9 cellular contexts compared by ENCODE assay signal in the genomic region with DNA sequence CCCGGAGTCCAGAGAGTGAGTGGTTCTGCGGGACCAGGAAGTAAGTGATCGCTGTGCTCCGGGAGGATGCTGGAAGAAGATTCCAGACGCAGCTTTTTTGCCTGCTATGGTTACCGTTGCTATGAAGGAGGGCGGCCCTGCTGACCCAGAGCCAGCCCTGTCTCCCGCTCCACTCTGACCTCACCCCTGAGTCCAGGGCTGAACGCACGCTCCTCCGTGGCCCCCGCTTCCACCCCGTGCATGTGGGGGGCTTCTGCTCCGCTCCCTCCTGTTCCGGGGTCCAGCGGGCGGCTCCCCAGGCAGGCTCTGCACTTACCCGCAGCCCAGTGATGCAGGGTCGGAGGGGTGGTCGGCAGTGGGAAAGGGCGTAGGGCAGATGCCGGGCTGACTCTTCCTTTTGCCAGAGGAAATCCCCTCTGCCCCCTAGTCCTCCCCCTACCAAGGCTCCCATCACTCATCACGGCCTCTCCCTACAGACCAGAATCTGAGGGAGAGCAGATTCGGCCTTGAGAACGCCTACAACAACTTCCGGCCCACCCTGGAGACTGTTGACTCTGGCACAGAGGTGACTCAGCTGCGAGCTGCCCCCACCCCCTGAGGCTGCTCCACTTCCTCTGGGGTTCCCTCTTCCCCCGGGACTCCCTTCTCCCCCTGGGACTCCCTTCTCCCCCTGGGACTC.
DNase-seq lines count a peak whose midpoint lies in the region; ATAC-seq lines count a peak whose summit lies in the region.
"Had no signal": no experiment of that assay in that cellular context is flagged by ENCODE, and none has a peak within 500 bp of the region (broad histone marks: within the 10 kb centered on the region; RNA-seq: fewer than 3 reads in every experiment).

No MANE protein-coding gene starts in this region.

- H3K9me3 ChIP-seq in HUES6 (ENCODE audit: control insufficient read depth, insufficient read depth, low read depth, low read length): no peaks in the 10 kb centered on the region

- peaks cover 22% of the 10 kb centered on the region for H3K4me1 Mint-ChIP-seq in T-helper 1 cell treated with Interleukin-12 subunit alpha and Interleukin-12 subunit beta and Interleukin-4 antibody, amounts not matched to agents 30 μg/mL and 1 μg/mL, for 36 hours (ENCODE audit: low read depth)

- H3K27ac ChIP-seq in HUES6 (ENCODE audit: low read depth, low read length) (peak overlapping the region; percentile 65), skin epidermis (peak overlapping the region; percentile 21 to 90 (median 70))
- H3K27ac ChIP-seq: VCaP had no signal

- H3K4me1 ChIP-seq in HUES6 (ENCODE audit: control insufficient read depth, insufficient read depth, low read length): peaks cover 24% of the 10 kb centered on the region

- no peaks in the 10 kb centered on the region for H3K27me3 ChIP-seq in HUES6 (ENCODE audit: control insufficient read depth, insufficient read depth, low read length)

- H3K9me3 Mint-ChIP-seq in T-helper 1 cell treated with Interleukin-12 subunit alpha and Interleukin-12 subunit beta and Interleukin-4 antibody, amounts not matched to agents 30 μg/mL and 1 μg/mL, for 36 hours: no peaks in the 10 kb centered on the region

- H3K9ac ChIP-seq in HUES6 (ENCODE audit: low read length): peak overlapping the region; percentile 79

- H3K27me3 Mint-ChIP-seq in T-helper 1 cell treated with Interleukin-12 subunit alpha and Interleukin-12 subunit beta and Interleukin-4 antibody, amounts not matched to agents 30 μg/mL and 1 μg/mL, for 36 hours (ENCODE audit: low read depth): no peaks in the 10 kb centered on the region

- ATAC-seq in GM21381 (IDR thresholded peaks at IDR 0.05; ENCODE audit: unreplicated experiment) (peak; percentile 64), GM21526 (IDR thresholded peaks at IDR 0.05; ENCODE audit: low FRiP score, unreplicated experiment) (no peak)

- peaks cover 7% of the 10 kb centered on the region; the same call in 1 of the 2 replicates for H3K36me3 ChIP-seq in HUES6 (ENCODE audit: control insufficient read depth, insufficient read depth, low read length)

- peaks cover 2% of the 10 kb centered on the region for H3K36me3 Mint-ChIP-seq in T-helper 1 cell treated with Interleukin-12 subunit alpha and Interleukin-12 subunit beta and Interleukin-4 antibody, amounts not matched to agents 30 μg/mL and 1 μg/mL, for 36 hours (ENCODE audit: low read depth)

- H3K27ac Mint-ChIP-seq in T-helper 1 cell treated with Interleukin-12 subunit alpha and Interleukin-12 subunit beta and Interleukin-4 antibody, amounts not matched to agents 30 μg/mL and 1 μg/mL, for 36 hours: peak overlapping the region; percentile 92

- H3K4me3 ChIP-seq in HUES6 (ENCODE audit: low read depth, low read length) (peak overlapping the region; percentile 66), skin epidermis (peak overlapping the region; percentile 20 to 49 (median 38))

- DNase-seq in COLO829 (ENCODE audit: low spot score) (peak; percentile 89), amniotic stem cell (lab: John Stamatoyannopoulos, UW) (peak; percentile 78), iPS DF 19.7 (ENCODE audit: low read depth, low spot score) (peak; percentile 56)

- peak overlapping the region; percentile 88 for H3K4me3 Mint-ChIP-seq in T-helper 1 cell treated with Interleukin-12 subunit alpha and Interleukin-12 subunit beta and Interleukin-4 antibody, amounts not matched to agents 30 μg/mL and 1 μg/mL, for 36 hours
